15 cellular contexts compared by ENCODE assay signal in the genomic region with DNA sequence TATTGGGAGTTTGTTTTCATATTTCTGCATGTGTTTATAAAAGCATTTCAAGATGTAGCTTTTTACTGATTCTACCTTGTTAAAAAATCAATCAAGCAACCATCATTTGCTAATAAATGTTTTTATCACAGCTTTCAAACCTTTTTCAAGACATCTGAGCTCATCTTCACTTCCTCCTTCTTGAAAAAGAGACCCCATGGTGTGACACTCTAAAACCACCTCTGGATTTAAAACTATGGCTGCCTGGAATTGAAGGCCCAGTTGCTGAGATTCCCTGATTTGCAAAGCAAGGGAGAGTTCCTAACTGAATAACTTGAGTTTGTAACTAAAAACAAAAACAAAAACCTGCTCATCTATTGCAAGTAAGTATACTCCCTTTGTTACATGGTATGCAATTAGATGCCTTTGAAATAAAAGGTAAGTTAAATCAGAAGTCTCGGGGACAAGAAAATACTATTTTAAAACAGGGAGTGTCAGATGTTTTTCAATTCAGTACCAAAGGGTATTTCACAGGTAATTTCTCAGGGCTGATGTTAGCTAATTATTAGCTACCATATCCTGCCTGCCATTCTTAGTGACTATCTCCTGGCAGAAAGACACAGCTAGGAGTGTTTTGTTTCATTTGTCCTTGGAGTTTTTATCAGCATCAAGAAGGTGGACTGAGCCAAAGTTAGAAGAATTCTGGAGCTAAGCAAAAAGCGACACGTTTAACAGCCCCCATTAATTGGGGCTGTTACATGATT.
DNase-seq lines count a peak whose midpoint lies in the region; ATAC-seq lines count a peak whose summit lies in the region.
"Had no signal": no experiment of that assay in that cellular context is flagged by ENCODE, and none has a peak within 500 bp of the region (broad histone marks: within the 10 kb centered on the region; RNA-seq: fewer than 3 reads in every experiment).

No MANE protein-coding gene starts in this region.

- DNase-seq in ACHN (peak; percentile 23), HuH-7 (ENCODE audit: low spot score) (peak; percentile 47), kidney tubule cell (ENCODE audit: low spot score) (peak; percentile 70), NOMO-1 treated with DMSO at 0.1 percent for 48 hours (lab: John Stamatoyannopoulos, UW; ENCODE audit: unreplicated experiment) (no peak), G401 (ENCODE audit: low spot score) (no peak)
- DNase-seq in stimulated activated naive CD4-positive, alpha-beta T cell treated with Interleukin-2 at 50 U/mL for 16 hours (lab: John Stamatoyannopoulos, UW) = no peak
- DNase-seq: DMS153; erythroblast; natural killer cell; NCI-H1048; SK-N-SH; stimulated activated CD4-positive, alpha-beta T cell treated with anti-CD3 and anti-CD28 coated beads, Interleukin-15, amount 100 ng/mL, for 24 hours had no signal

- in situ Hi-C loops in ACHN (cut with HindIII; ENCODE audit: low pct_ligation_motif_present, low pct_unique_long_range_greater_than_20kb, low sequenced_read_pairs) = no loop called here
- in situ Hi-C loops in G401 (cut with HindIII; ENCODE audit: low sequenced_read_pairs) = no loop called here

- ATAC-seq in GM21786 (IDR thresholded peaks at IDR 0.05; ENCODE audit: unreplicated experiment) (peak; percentile 56), HG02885 (IDR thresholded peaks at IDR 0.05; ENCODE audit: poor library complexity, unreplicated experiment) (no peak)
- ATAC-seq: A549, natural killer cell had no signal

Comparison
In these comparisons a context has a peak if more than half of its experiments do, and no peak if none do; other contexts are left out.
1. DNase-seq: peak in ACHN (single experiment), HuH-7 (single experiment) and kidney tubule cell (single experiment); none in stimulated activated naive CD4-positive, alpha-beta T cell treated with Interleukin-2 at 50 U/mL for 16 hours (single experiment), NOMO-1 treated with DMSO at 0.1 percent for 48 hours (single experiment) and G401 (single experiment).